In genomic region chr2:191512202-191512601, GRCh38 we compare ENCODE assay signal across 18 cellular contexts.
DNase-seq lines count a peak whose midpoint lies in the region; ATAC-seq and TF ChIP-seq lines count a peak whose summit lies in the region.
"Had no signal": no experiment of that assay in that cellular context is flagged by ENCODE, and none has a peak within 500 bp of the region (broad histone marks: within the 10 kb centered on the region; RNA-seq: fewer than 3 reads in every experiment).

No MANE protein-coding gene starts in this region.

- H3K14ac ChIP-seq in IMR-90 (replicated peaks; ENCODE audit: low read depth, low read length): no peak overlapping the region; the same call in 1 of the 2 replicates

- no peak overlapping the region for H3K4ac ChIP-seq in IMR-90 (ENCODE audit: low read depth, low read length)

- H3K9me3 Mint-ChIP-seq in T-cell: peaks cover 0 to 6% (median 6%) of the 10 kb centered on the region in 3 donors
- H3K9me3 Mint-ChIP-seq: CD4-positive, alpha-beta T cell had no signal

- H3K27ac ChIP-seq in IMR-90 (ENCODE audit: insufficient read depth, low read length) (no peak overlapping the region), SK-N-MC (peak overlapping the region; percentile 48; the same call in 1 of the 2 replicates), lower lobe of right lung (no peak overlapping the region), uterus (no peak overlapping the region)
- H3K27ac ChIP-seq: HL-60 had no signal

- H4K8ac ChIP-seq in IMR-90 (ENCODE audit: low read depth in 2 of 2, low read length in 2 of 2): no peak overlapping the region

- H3K9me3 ChIP-seq in IMR-90 (ENCODE audit: control insufficient read depth, insufficient read depth, low read length): no peaks in the 10 kb centered on the region
- H3K9me3 ChIP-seq in SK-N-MC (ENCODE audit: low read depth, low read length): no peaks in the 10 kb centered on the region
- peaks cover 4% of the 10 kb centered on the region for H3K9me3 ChIP-seq in lower lobe of right lung
- H3K9me3 ChIP-seq in uterus: no peaks in the 10 kb centered on the region
- H3K9me3 ChIP-seq: HAP-1 had no signal

- no peak overlapping the region for H2BK15ac ChIP-seq in IMR-90 (ENCODE audit: low read depth, low read length)

- no peak overlapping the region for H4K91ac ChIP-seq in IMR-90 (ENCODE audit: insufficient read depth, low read depth, low read length)

- POLR2A ChIA-PET in IMR-90 (lab: Charles Lee; ENCODE audit: unreplicated experiment) (no interaction called here), T-cell (lab: Charles Lee) (no interaction called here)

- H4K5ac ChIP-seq in IMR-90 (ENCODE audit: low read depth, low read length): no peak overlapping the region; the same call in 1 of the 2 replicates

- no peaks in the 10 kb centered on the region for H3K4me1 Mint-ChIP-seq in T-cell
- H3K4me1 Mint-ChIP-seq: B cell had no signal

- no peaks in the 10 kb centered on the region for H3K36me3 Mint-ChIP-seq in T-cell

- peak; percentile 37; the same call in 1 of the 2 replicates for ATAC-seq in IMR-90 (ENCODE audit: low read depth)
- peak; percentile 66 to 72 for ATAC-seq in lower lobe of right lung
- ATAC-seq in T-cell (replicated peaks in 1 of 4): no peak
- ATAC-seq: GM12878 had no signal

- CTCF ChIA-PET in IMR-90 (lab: Yijun Ruan, JAX): no interaction called here
- CTCF ChIA-PET in T-cell (lab: Charles Lee): interaction anchor here (0.9 to 1.2 kb wide), 2 partner anchors 10 to 460 kb away, joined by 3 read pairs; no protein-coding TSS in a partner anchor

- H3K9me1 ChIP-seq in IMR-90 (ENCODE audit: insufficient read depth, low read length): no peaks in the 10 kb centered on the region

- no peaks in the 10 kb centered on the region for H3K36me3 ChIP-seq in IMR-90 (ENCODE audit: control insufficient read depth, insufficient read depth, low read length)
- no peaks in the 10 kb centered on the region for H3K36me3 ChIP-seq in SK-N-MC (ENCODE audit: insufficient read depth, low read length)
- H3K36me3 ChIP-seq in lower lobe of right lung: no peaks in the 10 kb centered on the region
- no peaks in the 10 kb centered on the region for H3K36me3 ChIP-seq in uterus
- H3K36me3 ChIP-seq in H7 (replicated peaks; ENCODE audit: control insufficient read depth, insufficient read depth, low read length): no peaks in the 10 kb centered on the region
- H3K36me3 ChIP-seq: HAP-1 had no signal

- peaks cover 6% of the 10 kb centered on the region for H3K4me1 ChIP-seq in IMR-90 (ENCODE audit: control insufficient read depth, insufficient read depth, low read length)
- H3K4me1 ChIP-seq in lower lobe of right lung: no peaks in the 10 kb centered on the region
- H3K4me1 ChIP-seq in uterus: no peaks in the 10 kb centered on the region
- H3K4me1 ChIP-seq: HAP-1 had no signal

- H3K9ac ChIP-seq in IMR-90 (ENCODE audit: low read depth, low read length) (no peak overlapping the region), SK-N-MC (ENCODE audit: insufficient read length) (no peak overlapping the region)

- intact Hi-C loops in IMR-90 (cut with micrococcal nuclease) (no loop called here), lower lobe of right lung (cut with DNase I) (no loop called here), uterus (cut with DNase I; ENCODE audit: low total_unique reads) (no loop called here)

- dilution Hi-C loops in IMR-90 (cut with HindIII; ENCODE audit: low sequenced_read_pairs, unreplicated experiment): no loop called here

- H3K4me2 ChIP-seq in IMR-90 (ENCODE audit: low read depth, low read length): no peak overlapping the region

- H3K79me1 ChIP-seq in IMR-90 (ENCODE audit: low read depth in 1 of 2, low read length in 2 of 2): no peaks in the 10 kb centered on the region

- H3K18ac ChIP-seq in IMR-90 (ENCODE audit: low read depth, low read length): peak overlapping the region; percentile 68

- TF ChIP-seq POLR2A in IMR-90 (IDR thresholded peaks at IDR 0.05; ENCODE audit: low read depth, low read length): no peak
- TF ChIP-seq POLR2A in uterus (IDR thresholded peaks at IDR 0.05): no peak

- H3K27me3 ChIP-seq in IMR-90 (ENCODE audit: control insufficient read depth, insufficient read depth, low read length): no peaks in the 10 kb centered on the region
- no peaks in the 10 kb centered on the region for H3K27me3 ChIP-seq in lower lobe of right lung (ENCODE audit: low read depth)
- H3K27me3 ChIP-seq in uterus: no peaks in the 10 kb centered on the region
- H3K27me3 ChIP-seq in H7 (ENCODE audit: control insufficient read depth, insufficient read depth, low read length): no peaks in the 10 kb centered on the region

- no CpG with 5 or more reads among the region's 6 CpGs for WGBS in IMR-90 (ENCODE audit: extremely low coverage in 2 of 2, insufficient read length in 1 of 2), 2 experiments

- no peak overlapping the region for H3K4me3 Mint-ChIP-seq in T-cell
- H3K4me3 Mint-ChIP-seq: B cell; CD4-positive, alpha-beta T cell; HFFc6 had no signal

- H3K4me3 ChIP-seq in IMR-90 (ENCODE audit: insufficient read depth, low read depth, low read length) (no peak overlapping the region), SK-N-MC (no peak overlapping the region), lower lobe of right lung (no peak overlapping the region), uterus (no peak overlapping the region), H7 (ENCODE audit: insufficient read depth, low read depth, low read length) (no peak overlapping the region)
- H3K4me3 ChIP-seq: GM12878, HAP-1 had no signal

- TF ChIP-seq RAD21 in IMR-90 (IDR thresholded peaks at IDR 0.05; ENCODE audit: low read length): no peak

- peaks cover 0 to 7% of the 10 kb centered on the region in 2 donors for H3K27me3 Mint-ChIP-seq in T-cell
- H3K27me3 Mint-ChIP-seq: B cell; CD4-positive, alpha-beta T cell had no signal

- no peak overlapping the region for H2AK9ac ChIP-seq in IMR-90 (replicated peaks; ENCODE audit: low read depth, low read length, poor library complexity)

- no peak for DNase-seq in IMR-90
- no peak for DNase-seq in SK-N-MC (ENCODE audit: low read depth, low spot score)
- DNase-seq in lower lobe of right lung: no peak
- DNase-seq in retina: peak; percentile 61
- DNase-seq in uterus: no peak
- DNase-seq in HCEC 1CT: no peak
- no peak for DNase-seq in T-cell
- DNase-seq in H7: no peak
- DNase-seq: C1 segment of cervical spinal cord; Calu3; CD4-positive, alpha-beta T cell; DMS79; GOT3; HFFc6 had no signal

- no peak overlapping the region for H2BK5ac ChIP-seq in IMR-90 (ENCODE audit: low read depth, low read length, poor library complexity, severe bottlenecking)

- no peak overlapping the region for H2BK20ac ChIP-seq in IMR-90 (ENCODE audit: low read depth, low read length)

- H3K27ac Mint-ChIP-seq in T-cell: no peak overlapping the region
- H3K27ac Mint-ChIP-seq: B cell; CD4-positive, alpha-beta T cell; HFFc6 had no signal

- no peaks in the 10 kb centered on the region for H4K20me1 ChIP-seq in IMR-90 (ENCODE audit: insufficient read depth, low read length)

- BruUV-seq in IMR-90 (replicated peaks; lab: Mats Ljungman, UMichigan): no TSS peak

- no peak overlapping the region for H3K56ac ChIP-seq in IMR-90 (ENCODE audit: extremely low read depth, insufficient read depth, low read length)

- TF ChIP-seq CTCF in IMR-90 (conservative IDR thresholded peaks at IDR 0.05; ENCODE audit: low read depth, low read length) (no peak), lower lobe of right lung (IDR thresholded peaks at IDR 0.05) (no peak), uterus (IDR thresholded peaks at IDR 0.05) (no peak)

- H2AFZ ChIP-seq in IMR-90 (replicated peaks; ENCODE audit: low read length, poor library complexity): peak overlapping the region; percentile 50

- H3K23ac ChIP-seq in IMR-90 (ENCODE audit: low read depth, low read length): peak overlapping the region; percentile 23

- no peak overlapping the region for H2AK5ac ChIP-seq in IMR-90 (ENCODE audit: low read depth, low read length)

- in situ Hi-C loops in IMR-90 (cut with MboI; ENCODE audit: low sequenced_read_pairs): no loop called here

- H2BK120ac ChIP-seq in IMR-90 (ENCODE audit: low read depth, low read length): no peak overlapping the region

TF ChIP-seq in IMR-90, 13 proteins besides CTCF, POLR2A, EP300 and RAD21:
- TF ChIP-seq RFX5 (IDR thresholded peaks at IDR 0.05; ENCODE audit: low read depth, low read length): no peak
- no peak for TF ChIP-seq MXI1 (IDR thresholded peaks at IDR 0.05; ENCODE audit: borderline replicate concordance, low read depth, low read length)
- TF ChIP-seq SMC3 (IDR thresholded peaks at IDR 0.05; ENCODE audit: low read depth, low read length): no peak
- TF ChIP-seq, protein P1, sequence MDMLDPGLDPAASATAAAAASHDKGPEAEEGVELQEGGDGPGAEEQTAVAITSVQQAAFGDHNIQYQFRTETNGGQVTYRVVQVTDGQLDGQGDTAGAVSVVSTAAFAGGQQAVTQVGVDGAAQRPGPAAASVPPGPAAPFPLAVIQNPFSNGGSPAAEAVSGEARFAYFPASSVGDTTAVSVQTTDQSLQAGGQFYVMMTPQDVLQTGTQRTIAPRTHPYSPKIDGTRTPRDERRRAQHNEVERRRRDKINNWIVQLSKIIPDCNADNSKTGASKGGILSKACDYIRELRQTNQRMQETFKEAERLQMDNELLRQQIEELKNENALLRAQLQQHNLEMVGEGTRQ (IDR thresholded peaks at IDR 0.05; ENCODE audit: low read depth, low read length): no peak
- no peak for TF ChIP-seq FOS (IDR thresholded peaks at IDR 0.05; ENCODE audit: low read depth, low read length)
- TF ChIP-seq CEBPB (IDR thresholded peaks at IDR 0.05; ENCODE audit: low read depth, low read length): no peak
- no peak for TF ChIP-seq MAZ (IDR thresholded peaks at IDR 0.05; ENCODE audit: borderline replicate concordance, low read depth, low read length)
- no peak for TF ChIP-seq CHD1 (IDR thresholded peaks at IDR 0.05; ENCODE audit: low read depth, low read length)
- TF ChIP-seq RCOR1 (IDR thresholded peaks at IDR 0.05; ENCODE audit: insufficient replicate concordance, low read length): no peak
- TF ChIP-seq BHLHE40 (IDR thresholded peaks at IDR 0.05; ENCODE audit: low read depth, low read length): no peak
- TF ChIP-seq ELK1 (IDR thresholded peaks at IDR 0.05; ENCODE audit: borderline replicate concordance, low read depth, low read length): no peak
- TF ChIP-seq MAFK (IDR thresholded peaks at IDR 0.05; ENCODE audit: low read depth, low read length): no peak
- TF ChIP-seq NFE2L2 (IDR thresholded peaks at IDR 0.05; ENCODE audit: low read depth, low read length): no peak

Comparison
In these comparisons a context has a peak if more than half of its experiments do, and no peak if none do; other contexts are left out.
1. ATAC-seq: peak in IMR-90 (single experiment) and lower lobe of right lung (2 of 2); none in T-cell (0 of 4).